ENCODE assay signal across 8 cellular contexts in genomic region chr5:127313847-127314473, GRCh38. TPM values are rescaled to one million over a fixed set of nuclear protein-coding genes. Genes with fewer than 3 reads are reported as not detected.
DNase-seq lines count a peak whose midpoint lies in the region; ATAC-seq and TF ChIP-seq lines count a peak whose summit lies in the region.

No MANE protein-coding gene starts in this region.

- TF ChIP-seq EP300 in upper lobe of left lung (IDR thresholded peaks at IDR 0.05) = no peak

- TF ChIP-seq CTCF in esophagus squamous epithelium (IDR thresholded peaks at IDR 0.05) (peak; percentile 45 to 77 (median 67)), osteoblast (IDR thresholded peaks at IDR 0.05; ENCODE audit: extremely low read depth, low read depth, low read length) (peak; percentile 88), upper lobe of left lung (IDR thresholded peaks at IDR 0.05) (peak; percentile 42 to 72 (median 65))

- H3K9me3 ChIP-seq in esophagus squamous epithelium (no peaks in the 10 kb centered on the region), osteoblast (ENCODE audit: low read depth, low read length) (no peaks in the 10 kb centered on the region), upper lobe of left lung (no peaks in the 10 kb centered on the region)

- no peak for TF ChIP-seq POLR2A in esophagus squamous epithelium (IDR thresholded peaks at IDR 0.05)
- TF ChIP-seq POLR2A in upper lobe of left lung (IDR thresholded peaks at IDR 0.05) = no peak

- intact Hi-C loops in esophagus squamous epithelium (cut with DNase I) = loop anchor here (10.0 kb wide), 2 partner anchors 181 to 659 kb away; no protein-coding TSS in a partner anchor

- H3K27me3 ChIP-seq in esophagus squamous epithelium (no peaks in the 10 kb centered on the region), osteoblast (ENCODE audit: insufficient read depth, low read length) (peaks cover 23% of the 10 kb centered on the region), upper lobe of left lung (no peaks in the 10 kb centered on the region)

- no peak overlapping the region for H2AFZ ChIP-seq in osteoblast (ENCODE audit: low read length)

- H3K4me3 ChIP-seq in esophagus squamous epithelium = no peak overlapping the region
- no peak overlapping the region for H3K4me3 ChIP-seq in osteoblast (ENCODE audit: insufficient read depth, low read length)
- no peak overlapping the region for H3K4me3 ChIP-seq in upper lobe of left lung

- H3K4me1 ChIP-seq in esophagus squamous epithelium (no peaks in the 10 kb centered on the region), osteoblast (ENCODE audit: insufficient read depth, low read length) (no peaks in the 10 kb centered on the region), upper lobe of left lung (no peaks in the 10 kb centered on the region)

- ATAC-seq in GM18517 (IDR thresholded peaks at IDR 0.05; ENCODE audit: unreplicated experiment) (peak; percentile 94), HG02973 (IDR thresholded peaks at IDR 0.05; ENCODE audit: unreplicated experiment) (peak; percentile 95), upper lobe of left lung (ENCODE audit: low FRiP score in 2 of 2) (peak; percentile 72 to 87)

- WGBS in esophagus squamous epithelium, 2 donors = 20 to 27% methylated on average over 6 to 7 of the region's 7 CpGs
- 33% methylated on average over 7 of the region's 7 CpGs for WGBS in upper lobe of left lung, 2 donors

- peak; percentile 26 to 52 for DNase-seq in AML-193 (lab: John Stamatoyannopoulos, UW)
- peak; percentile 66 for DNase-seq in NCI-H82 (lab: John Stamatoyannopoulos, UW)
- DNase-seq in activated CD8-positive, alpha-beta memory T cell treated with anti-CD3 and anti-CD28 coated beads for 48 hours (ENCODE audit: low read depth in 2 of 3, low spot score in 2 of 3) = peak in 2 of 3 experiments; percentile 27 to 39
- no peak for DNase-seq in esophagus squamous epithelium (lab: John Stamatoyannopoulos, UW)
- peak; percentile 82 for DNase-seq in osteoblast (ENCODE audit: insufficient read length, low spot score, missing footprints)
- peak; percentile 14 to 52 for DNase-seq in upper lobe of left lung

- H3K27ac ChIP-seq in esophagus squamous epithelium (no peak overlapping the region), osteoblast (ENCODE audit: low read depth, low read length) (no peak overlapping the region), upper lobe of left lung (no peak overlapping the region)

- H3K4me2 ChIP-seq in osteoblast (ENCODE audit: insufficient read depth, low read length) = peak overlapping the region; percentile 50

- H3K79me2 ChIP-seq in osteoblast (ENCODE audit: insufficient read depth, low read length) = no peaks in the 10 kb centered on the region

- no peaks in the 10 kb centered on the region for H3K36me3 ChIP-seq in esophagus squamous epithelium
- H3K36me3 ChIP-seq in osteoblast (ENCODE audit: insufficient read depth, low read length) = no peaks in the 10 kb centered on the region
- H3K36me3 ChIP-seq in upper lobe of left lung = no peaks in the 10 kb centered on the region

- no peaks in the 10 kb centered on the region for H4K20me1 ChIP-seq in osteoblast (ENCODE audit: insufficient read depth, low read length)

RNA-seq across cellular contexts. Expression of gene MEGF10, which starts 23.4 kb away (rescaled TPM):
- total RNA-seq in esophagus squamous epithelium (1 to 10 TPM in 1 of 4 donors, not detected in 3; 1.1 TPM), osteoblast (1.4 and 3.2 TPM in 2 replicates), upper lobe of left lung (1 to 10 TPM in 1 of 6 donors, under 1 TPM in 2, not detected in 3; under 0.01 to 3.3 (median 0.17) TPM)
